In the genomic region with DNA sequence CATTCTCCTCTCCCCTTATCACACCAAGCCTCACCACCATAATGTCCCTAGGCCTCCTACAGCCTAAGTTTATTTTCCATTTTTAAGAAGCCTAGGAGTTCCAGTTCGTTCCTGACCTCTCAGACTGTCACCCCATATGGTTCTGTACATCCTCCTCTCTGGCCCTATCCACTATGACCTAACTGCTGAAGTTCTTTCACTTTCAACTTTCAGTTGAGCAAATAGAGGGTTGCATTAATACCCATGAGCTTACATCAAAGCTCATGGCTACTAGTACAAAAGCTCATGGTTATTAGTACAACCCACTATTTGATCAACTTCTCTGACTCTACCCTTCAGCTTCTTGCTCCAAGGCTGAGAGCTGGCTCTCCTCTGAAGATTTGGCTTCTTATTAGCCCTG, we compare ENCODE assay signal across 1 cellular context.
TF ChIP-seq lines count a peak whose summit lies in the region.

No MANE protein-coding gene starts in this region.

TF ChIP-seq in GM12878, 131 proteins besides CTCF, POLR2A, EP300 and RAD21 (continued from another document):
- TF ChIP-seq, protein P1, sequence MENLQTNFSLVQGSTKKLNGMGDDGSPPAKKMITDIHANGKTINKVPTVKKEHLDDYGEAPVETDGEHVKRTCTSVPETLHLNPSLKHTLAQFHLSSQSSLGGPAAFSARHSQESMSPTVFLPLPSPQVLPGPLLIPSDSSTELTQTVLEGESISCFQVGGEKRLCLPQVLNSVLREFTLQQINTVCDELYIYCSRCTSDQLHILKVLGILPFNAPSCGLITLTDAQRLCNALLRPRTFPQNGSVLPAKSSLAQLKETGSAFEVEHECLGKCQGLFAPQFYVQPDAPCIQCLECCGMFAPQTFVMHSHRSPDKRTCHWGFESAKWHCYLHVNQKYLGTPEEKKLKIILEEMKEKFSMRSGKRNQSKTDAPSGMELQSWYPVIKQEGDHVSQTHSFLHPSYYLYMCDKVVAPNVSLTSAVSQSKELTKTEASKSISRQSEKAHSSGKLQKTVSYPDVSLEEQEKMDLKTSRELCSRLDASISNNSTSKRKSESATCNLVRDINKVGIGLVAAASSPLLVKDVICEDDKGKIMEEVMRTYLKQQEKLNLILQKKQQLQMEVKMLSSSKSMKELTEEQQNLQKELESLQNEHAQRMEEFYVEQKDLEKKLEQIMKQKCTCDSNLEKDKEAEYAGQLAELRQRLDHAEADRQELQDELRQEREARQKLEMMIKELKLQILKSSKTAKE (IDR thresholded peaks at IDR 0.05; ENCODE audit: low read depth, poor library complexity, severe bottlenecking): no peak
- no peak for TF ChIP-seq BMI1 (IDR thresholded peaks at IDR 0.05; ENCODE audit: borderline replicate concordance)
- TF ChIP-seq BCL11A (IDR thresholded peaks at IDR 0.05; ENCODE audit: low read depth, low read length): no peak
- TF ChIP-seq KLF5 (IDR thresholded peaks at IDR 0.05; ENCODE audit: partially characterized antibody): no peak
- TF ChIP-seq, protein P2, sequence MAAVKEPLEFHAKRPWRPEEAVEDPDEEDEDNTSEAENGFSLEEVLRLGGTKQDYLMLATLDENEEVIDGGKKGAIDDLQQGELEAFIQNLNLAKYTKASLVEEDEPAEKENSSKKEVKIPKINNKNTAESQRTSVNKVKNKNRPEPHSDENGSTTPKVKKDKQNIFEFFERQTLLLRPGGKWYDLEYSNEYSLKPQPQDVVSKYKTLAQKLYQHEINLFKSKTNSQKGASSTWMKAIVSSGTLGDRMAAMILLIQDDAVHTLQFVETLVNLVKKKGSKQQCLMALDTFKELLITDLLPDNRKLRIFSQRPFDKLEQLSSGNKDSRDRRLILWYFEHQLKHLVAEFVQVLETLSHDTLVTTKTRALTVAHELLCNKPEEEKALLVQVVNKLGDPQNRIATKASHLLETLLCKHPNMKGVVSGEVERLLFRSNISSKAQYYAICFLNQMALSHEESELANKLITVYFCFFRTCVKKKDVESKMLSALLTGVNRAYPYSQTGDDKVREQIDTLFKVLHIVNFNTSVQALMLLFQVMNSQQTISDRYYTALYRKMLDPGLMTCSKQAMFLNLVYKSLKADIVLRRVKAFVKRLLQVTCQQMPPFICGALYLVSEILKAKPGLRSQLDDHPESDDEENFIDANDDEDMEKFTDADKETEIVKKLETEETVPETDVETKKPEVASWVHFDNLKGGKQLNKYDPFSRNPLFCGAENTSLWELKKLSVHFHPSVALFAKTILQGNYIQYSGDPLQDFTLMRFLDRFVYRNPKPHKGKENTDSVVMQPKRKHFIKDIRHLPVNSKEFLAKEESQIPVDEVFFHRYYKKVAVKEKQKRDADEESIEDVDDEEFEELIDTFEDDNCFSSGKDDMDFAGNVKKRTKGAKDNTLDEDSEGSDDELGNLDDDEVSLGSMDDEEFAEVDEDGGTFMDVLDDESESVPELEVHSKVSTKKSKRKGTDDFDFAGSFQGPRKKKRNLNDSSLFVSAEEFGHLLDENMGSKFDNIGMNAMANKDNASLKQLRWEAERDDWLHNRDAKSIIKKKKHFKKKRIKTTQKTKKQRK (IDR thresholded peaks at IDR 0.05; ENCODE audit: low read depth, low read length): no peak
- TF ChIP-seq POU2F2 (IDR thresholded peaks at IDR 0.05; ENCODE audit: borderline replicate concordance, low read depth, low read length): no peak
